ENCODE assay signal across 1 cellular context in genomic region chr15:38551720-38552627, GRCh38.
A peak's percentile ranks its signal among the peaks of the same experiment; 100 is the strongest.
TF ChIP-seq lines count a peak whose summit lies in the region.

No MANE protein-coding gene starts in this region.

TF ChIP-seq in K562, 482 proteins besides CTCF, POLR2A, EP300 and RAD21:
- no peak for TF ChIP-seq GTF2A2 (tag; IDR thresholded peaks at IDR 0.05)
- TF ChIP-seq ZNF79 (CRISPR knock-in tag; IDR thresholded peaks at IDR 0.05; ENCODE audit: low read depth), result peak; percentile 63; the same call in 1 of the 2 replicates
TF ChIP-seq in K562: peak in this region for 1.
